9 cellular contexts compared by ENCODE assay signal in genomic region chr10:97024181-97025073, GRCh38.
DNase-seq lines count a peak whose midpoint lies in the region; ATAC-seq and TF ChIP-seq lines count a peak whose summit lies in the region.
"Had no signal": no experiment of that assay in that cellular context is flagged by ENCODE, and none has a peak within 500 bp of the region (broad histone marks: within the 10 kb centered on the region; RNA-seq: fewer than 3 reads in every experiment).

No MANE protein-coding gene starts in this region.

- H2AFZ ChIP-seq in ACC112 (ENCODE audit: low read length, unreplicated experiment) = peak overlapping the region; percentile 19

- intact Hi-C loops in left lung (cut with DNase I) = no loop called here

- H3K4me3 ChIP-seq in ACC112 (ENCODE audit: low read depth, low read length) (peak overlapping the region; percentile 66), left lung (no peak overlapping the region)

- no peaks in the 10 kb centered on the region for H3K9me3 ChIP-seq in left lung

- H3K79me2 ChIP-seq in ACC112 (ENCODE audit: control insufficient read depth, insufficient read depth, low read length, unreplicated experiment) = no peaks in the 10 kb centered on the region

- peak; percentile 72 for DNase-seq in HT1080 (ENCODE audit: low read depth)
- DNase-seq in brain pericyte (ENCODE audit: low read depth, low spot score) = peak; percentile 39
- DNase-seq in left lung = peak in 1 of 2 donors; percentile 52
- no peak for DNase-seq in NCI-H526 treated with DMSO at 0.1 percent for 48 hours (lab: John Stamatoyannopoulos, UW)
- DNase-seq in germinal center (ENCODE audit: low spot score) = no peak
- no peak for DNase-seq in SIG-M5 treated with dmso at 0.1 percent for 504 hours (lab: John Stamatoyannopoulos, UW; ENCODE audit: unreplicated experiment)
- DNase-seq: activated CD8-positive, alpha-beta memory T cell treated with anti-CD3 and anti-CD28 coated beads, Interleukin-2, amount 50 U/mL, for 48 hours had no signal

- no peak for TF ChIP-seq CTCF in left lung (IDR thresholded peaks at IDR 0.05)

- ATAC-seq in left lung (peak; percentile 78), HG02885 (IDR thresholded peaks at IDR 0.05; ENCODE audit: poor library complexity, unreplicated experiment) (no peak)

- no peaks in the 10 kb centered on the region for H3K36me3 ChIP-seq in ACC112 (ENCODE audit: insufficient read depth, low read length)
- H3K36me3 ChIP-seq in left lung = no peaks in the 10 kb centered on the region

- H3K4me1 ChIP-seq in ACC112 (ENCODE audit: control insufficient read depth, insufficient read depth, low read length, unreplicated experiment) (peaks cover 22% of the 10 kb centered on the region), left lung (peaks cover 5 to 7% of the 10 kb centered on the region in 2 donors)

- H3K27me3 ChIP-seq in ACC112 (ENCODE audit: insufficient read depth, low read length) (no peaks in the 10 kb centered on the region), left lung (no peaks in the 10 kb centered on the region)

- peak overlapping the region; percentile 86 for H3K27ac ChIP-seq in ACC112 (ENCODE audit: low read depth, low read length)
- H3K27ac ChIP-seq in left lung = no peak overlapping the region

Comparison
In these comparisons a context has a peak if more than half of its experiments do, and no peak if none do; other contexts are left out.
1. DNase-seq: peak in HT1080 (single experiment) and brain pericyte (single experiment); none in NCI-H526 treated with DMSO at 0.1 percent for 48 hours (single experiment), germinal center (single experiment) and SIG-M5 treated with dmso at 0.1 percent for 504 hours (single experiment).